Comparison of ENCODE assay signal across 35 cellular contexts in the genomic region with DNA sequence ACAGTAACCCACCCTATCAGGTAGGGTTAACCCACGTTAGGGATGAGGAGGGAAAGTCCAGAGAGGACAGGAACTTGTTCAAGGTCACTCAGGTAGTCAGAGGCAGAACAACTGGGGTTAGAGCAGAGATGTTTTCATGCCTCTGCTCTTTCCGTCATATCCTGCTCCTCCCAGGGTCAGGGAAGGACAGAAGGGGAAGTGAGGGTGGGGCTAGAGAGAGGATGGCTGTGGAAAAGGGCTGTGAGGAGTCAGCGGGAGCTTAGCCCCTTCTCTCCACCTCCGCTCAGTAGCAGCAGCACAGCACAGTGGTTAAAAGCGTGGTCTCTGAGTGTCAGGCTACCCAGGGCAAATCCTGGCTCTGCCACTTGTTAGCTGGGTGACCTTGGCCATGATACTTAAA.
"Had no signal": no experiment of that assay in that cellular context is flagged by ENCODE, and none has a peak within 500 bp of the region (broad histone marks: within the 10 kb centered on the region; RNA-seq: fewer than 3 reads in every experiment).

No MANE protein-coding gene starts in this region.

- H2AFZ ChIP-seq: hepatocyte had no signal

- H3K36me3 ChIP-seq: adrenal gland, colonic mucosa, esophagus squamous epithelium, pancreas, prostate gland, thoracic aorta, uterus had no signal

- DNase-seq: activated CD4-positive, alpha-beta T cell treated with anti-CD3 and anti-CD28 coated beads for 4 hours; activated CD4-positive, alpha-beta T cell treated with anti-CD3 and anti-CD28 coated beads, Interleukin-2, amount 50 U/mL, for 4 hours; activated CD8-positive, alpha-beta memory T cell treated with anti-CD3 and anti-CD28 coated beads for 24 hours; activated effector memory CD4-positive, alpha-beta T cell treated with Interleukin-2 at 50 U/mL for 16 hours; activated naive CD4-positive, alpha-beta T cell treated with Interleukin-2 at 50 U/mL for 16 hours; activated naive CD8-positive, alpha-beta T cell treated with anti-CD3 and anti-CD28 coated beads for 36 hours; aorta; body of pancreas; cerebellar nuclear complex; colonic mucosa; effector CD8-positive, alpha-beta T cell; esophagus squamous epithelium; foreskin melanocyte; left cardiac atrium; left ventricle myocardium superior; naive B cell; nephron progenitor cell; nucleus accumbens; pancreas; retina; stimulated activated CD4-positive, alpha-beta T cell treated with anti-CD3 and anti-CD28 coated beads, Interleukin-12 subunit alpha, Interleukin-12 subunit beta, amount 100 ng/mL, for 4 hours; stimulated activated CD4-positive, alpha-beta T cell treated with anti-CD3 and anti-CD28 coated beads, Interleukin-4, amount 100 ng/mL, for 24 hours; T-helper 2 cell; trophoblast cell; uterus had no signal

- H3K27me3 ChIP-seq: adrenal gland, body of pancreas, colonic mucosa, hepatocyte, pancreas, uterus had no signal

- H3K27ac ChIP-seq: adrenal gland, body of pancreas, colonic mucosa, epithelial cell of prostate, esophagus squamous epithelium, hepatocyte, pancreas, prostate gland, skin epidermis, thoracic aorta, uterus had no signal

- H3K4me2 ChIP-seq: hepatocyte had no signal

- ATAC-seq: body of pancreas; left cardiac atrium; left ventricle myocardium superior; pancreas; sciatic nerve; stimulated activated effector memory CD8-positive, alpha-beta T cell treated with anti-CD3 and anti-CD28 coated beads, Interleukin-12 subunit alpha, Interleukin-12 subunit beta, amount 100 ng/mL, for 72 hours had no signal

- H3K79me2 ChIP-seq: hepatocyte had no signal

- H3K4me1 ChIP-seq: adrenal gland, body of pancreas, colonic mucosa, pancreas, prostate gland, uterus had no signal

- H3K9me3 ChIP-seq: adrenal gland, body of pancreas, colonic mucosa, esophagus squamous epithelium, pancreas, prostate gland, thoracic aorta, uterus had no signal

- FAIRE-seq: endometrium, keratinocyte, pancreas had no signal

- H3K4me3 ChIP-seq: adrenal gland, body of pancreas, colonic mucosa, esophagus squamous epithelium, hepatocyte, pancreas, prostate gland, skin epidermis, thoracic aorta, uterus had no signal
